In genomic region chr15:57281357-57281756, GRCh38 we compare ENCODE assay signal across 11 cellular contexts.
DNase-seq lines count a peak whose midpoint lies in the region; ATAC-seq and TF ChIP-seq lines count a peak whose summit lies in the region.
"Had no signal": no experiment of that assay in that cellular context is flagged by ENCODE, and none has a peak within 500 bp of the region (broad histone marks: within the 10 kb centered on the region; RNA-seq: fewer than 3 reads in every experiment).

No MANE protein-coding gene starts in this region.

- TF ChIP-seq CTCF in nephron (IDR thresholded peaks at IDR 0.05; ENCODE audit: unreplicated experiment in 3 of 3): no peak

- H3K36me3 Mint-ChIP-seq in nephron (ENCODE audit: low read depth): peaks cover 84% of the 10 kb centered on the region

- DNase-seq in Karpas-422 (peak; percentile 60), KG1 (lab: John Stamatoyannopoulos, UW) (no peak), NCI-H446 (lab: John Stamatoyannopoulos, UW) (no peak), NCI-H2227 (lab: John Stamatoyannopoulos, UW; ENCODE audit: unreplicated experiment) (no peak)
- DNase-seq: colonic mucosa had no signal

- peaks cover 6% of the 10 kb centered on the region for H3K4me1 Mint-ChIP-seq in nephron

- peak overlapping the region; percentile 59 for H3K4me2 ChIP-seq in Karpas-422 (ENCODE audit: low read depth, low read length, poor library complexity, severe bottlenecking)

- peak overlapping the region in 2 of 3 experiments; percentile 5 to 17 for H3K27ac Mint-ChIP-seq in nephron
- H3K27ac Mint-ChIP-seq: activated naive CD4-positive, alpha-beta T cell treated with anti-CD3 and anti-CD28 coated beads, Interleukin-2, amount 50 U/mL, for 24 hours had no signal

- H4K20me1 ChIP-seq in Karpas-422 (ENCODE audit: insufficient read depth, low read depth, low read length): no peaks in the 10 kb centered on the region

- peak; percentile 62 for ATAC-seq in GM19023 (IDR thresholded peaks at IDR 0.05; ENCODE audit: unreplicated experiment)
- ATAC-seq in HG02610 (IDR thresholded peaks at IDR 0.05; ENCODE audit: unreplicated experiment): peak; percentile 64
- no peak for ATAC-seq in GM21528 (IDR thresholded peaks at IDR 0.05; ENCODE audit: low FRiP score, unreplicated experiment)

- no peaks in the 10 kb centered on the region for H3K9me3 ChIP-seq in Karpas-422 (ENCODE audit: low read length)
- H3K9me3 ChIP-seq: colonic mucosa had no signal

- no peaks in the 10 kb centered on the region for H3K79me2 ChIP-seq in Karpas-422 (ENCODE audit: low read length)

- H3K4me3 ChIP-seq in Karpas-422 (ENCODE audit: low read length): no peak overlapping the region
- H3K4me3 ChIP-seq: colonic mucosa, SK-N-MC had no signal

- no peak overlapping the region for H2AFZ ChIP-seq in Karpas-422 (ENCODE audit: low read length)

- peaks cover 31% of the 10 kb centered on the region for H3K4me1 ChIP-seq in Karpas-422 (ENCODE audit: low read length)
- H3K4me1 ChIP-seq: colonic mucosa had no signal

- H3K9me3 Mint-ChIP-seq in nephron: no peaks in the 10 kb centered on the region
- H3K9me3 Mint-ChIP-seq: activated naive CD4-positive, alpha-beta T cell treated with anti-CD3 and anti-CD28 coated beads, Interleukin-2, amount 50 U/mL, for 24 hours had no signal

- H3K27me3 ChIP-seq in Karpas-422 (ENCODE audit: low read length): no peaks in the 10 kb centered on the region
- H3K27me3 ChIP-seq: colonic mucosa had no signal

- no peaks in the 10 kb centered on the region for H3K9me2 ChIP-seq in Karpas-422 (replicated peaks; ENCODE audit: insufficient read depth, low read length)

- no peaks in the 10 kb centered on the region for H3K27me3 Mint-ChIP-seq in nephron (ENCODE audit: low read depth)
- H3K27me3 Mint-ChIP-seq: activated naive CD4-positive, alpha-beta T cell treated with anti-CD3 and anti-CD28 coated beads, Interleukin-2, amount 50 U/mL, for 24 hours had no signal

- H3K9ac ChIP-seq in Karpas-422 (ENCODE audit: low read length): peak overlapping the region; percentile 10; the same call in 1 of the 2 replicates

- H3K27ac ChIP-seq in Karpas-422 (ENCODE audit: low read length): no peak overlapping the region
- H3K27ac ChIP-seq: colonic mucosa, SK-N-MC had no signal

- H3K36me3 ChIP-seq in Karpas-422 (ENCODE audit: insufficient read depth, low read length): peaks cover 15% of the 10 kb centered on the region; the same call in 1 of the 2 replicates

- no peak overlapping the region for H3K4me3 Mint-ChIP-seq in nephron
- H3K4me3 Mint-ChIP-seq: activated naive CD4-positive, alpha-beta T cell treated with anti-CD3 and anti-CD28 coated beads, Interleukin-2, amount 50 U/mL, for 24 hours had no signal
